1 cellular context compared by ENCODE assay signal in the genomic region with DNA sequence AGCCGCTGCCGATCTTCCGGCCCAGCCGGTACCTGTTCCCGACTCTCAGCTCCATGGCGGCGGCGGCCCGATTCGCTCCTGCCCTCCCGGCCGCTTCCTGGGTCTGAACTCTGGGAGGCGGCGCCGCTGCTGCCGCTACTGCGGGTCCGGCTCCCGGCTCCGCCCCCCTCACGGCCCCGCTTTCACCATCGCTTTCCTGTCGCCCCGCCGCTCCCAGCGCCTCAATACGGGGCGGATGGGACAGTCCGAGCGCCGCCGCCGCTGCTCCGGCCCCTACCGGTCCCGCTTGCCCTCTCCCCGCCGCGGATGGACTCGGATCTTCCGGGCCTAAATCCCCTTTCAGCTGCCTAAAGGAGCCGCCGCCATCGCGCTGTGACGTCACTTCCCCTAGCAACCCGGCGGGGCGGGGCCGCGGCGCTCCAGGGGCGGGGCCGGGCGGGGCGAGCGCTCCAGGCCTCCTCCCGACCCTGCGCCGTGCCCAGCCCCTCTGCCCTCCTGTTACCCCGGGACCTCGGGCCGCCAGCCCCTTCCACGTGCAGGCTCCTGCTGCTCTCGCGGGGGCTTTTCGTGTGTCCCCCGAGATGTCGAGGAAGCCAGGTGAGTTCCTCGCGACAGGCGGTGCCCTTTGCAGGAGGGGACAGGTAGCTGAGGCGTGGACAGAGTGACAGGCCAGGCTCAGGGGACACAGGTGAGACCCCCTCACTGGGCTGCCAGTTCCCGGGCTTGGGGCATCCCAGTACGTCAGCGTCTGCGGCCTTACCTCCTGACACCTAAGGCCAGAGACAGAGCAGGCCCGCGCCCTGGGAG.
TF ChIP-seq lines count a peak whose summit lies in the region.

Gene CSNK1D, minus strand, starts transcription at position 374 of the 807 bp plus-strand sequence. Its CDS starts 319 bp downstream, at position 55.

TF ChIP-seq in H1, 55 proteins besides CTCF, POLR2A, EP300 and RAD21:
- TF ChIP-seq ATF3 (IDR thresholded peaks at IDR 0.05; ENCODE audit: insufficient read depth, low read depth, low read length) (no peak), TEAD4 (IDR thresholded peaks at IDR 0.05; ENCODE audit: low read depth, low read length) (no peak), MAFK (IDR thresholded peaks at IDR 0.05; ENCODE audit: low read depth, low read length) (no peak), SIX5 (IDR thresholded peaks at IDR 0.05; ENCODE audit: low read depth, low read length) (no peak), CHD2 (IDR thresholded peaks at IDR 0.05; ENCODE audit: low read length) (no peak), POU5F1 (IDR thresholded peaks at IDR 0.05; ENCODE audit: low read depth, low read length) (no peak), SIN3A (conservative IDR thresholded peaks at IDR 0.05 in 1 of 2, IDR thresholded peaks at IDR 0.05 in 1 of 2; ENCODE audit: low read depth in 1 of 2, low read length in 2 of 2) (0 out of 4 replicates have a peak, but pooled peaks have one; percentile 25), PHF8 (conservative IDR thresholded peaks at IDR 0.05; ENCODE audit: low read depth, low read length) (peak; percentile 69), TCF12 (IDR thresholded peaks at IDR 0.05; ENCODE audit: low read depth, low read length) (no peak), JUND (IDR thresholded peaks at IDR 0.05; ENCODE audit: low read length) (peak; percentile 41), HDAC6 (IDR thresholded peaks at IDR 0.05; ENCODE audit: low read depth, low read length) (no peak), CTBP2 (IDR thresholded peaks at IDR 0.05; ENCODE audit: borderline replicate concordance, insufficient read depth, insufficient read length, low read length) (no peak), BACH1 (IDR thresholded peaks at IDR 0.05; ENCODE audit: low read length) (no peak), RNF2 (IDR thresholded peaks at IDR 0.05; ENCODE audit: borderline replicate concordance, low read depth, low read length, missing control alignments, poor library complexity, severe bottlenecking) (no peak), HDAC2 (IDR thresholded peaks at IDR 0.05; ENCODE audit: borderline replicate concordance in 1 of 2, low read depth in 2 of 2, low read length in 2 of 2) (no peak), SAP30 (IDR thresholded peaks at IDR 0.05; ENCODE audit: insufficient read depth, insufficient replicate concordance, low read length) (peak; percentile 50), GABPA (IDR thresholded peaks at IDR 0.05; ENCODE audit: borderline replicate concordance, insufficient read depth, low read length) (peak; percentile 74; the same call in 1 of the 2 replicates), TAF1 (IDR thresholded peaks at IDR 0.05; ENCODE audit: low read depth, low read length) (peak; percentile 89), CREB1 (IDR thresholded peaks at IDR 0.05) (peak; percentile 89), SP4 (IDR thresholded peaks at IDR 0.05; ENCODE audit: low read length) (peak; percentile 85; the same call in 1 of the 2 replicates), KDM4A (IDR thresholded peaks at IDR 0.05; ENCODE audit: low read depth, low read length, severe bottlenecking) (peak; percentile 50), TAF7 (optimal IDR thresholded peaks at IDR 0.05; ENCODE audit: borderline replicate concordance, low read depth, low read length) (peak; percentile 80), YY1 (IDR thresholded peaks at IDR 0.05; ENCODE audit: low read depth, low read length) (peak; percentile 91), JUN (IDR thresholded peaks at IDR 0.05; ENCODE audit: low read depth, low read length) (no peak), ASH2L (IDR thresholded peaks at IDR 0.05; ENCODE audit: low read length) (no peak), CHD1 (IDR thresholded peaks at IDR 0.05; ENCODE audit: low read depth, low read length) (no peak), KDM5A (IDR thresholded peaks at IDR 0.05; ENCODE audit: low read length) (no peak), NRF1 (IDR thresholded peaks at IDR 0.05; ENCODE audit: low read depth, low read length) (no peak), MAX (IDR thresholded peaks at IDR 0.05) (peak; percentile 51; the same call in 1 of the 2 replicates), SP2 (IDR thresholded peaks at IDR 0.05; ENCODE audit: low read length) (no peak), ATF2 (IDR thresholded peaks at IDR 0.05; ENCODE audit: low read length) (peak; percentile 56; the same call in 1 of the 2 replicates), POLR2AphosphoS5 (IDR thresholded peaks at IDR 0.05; ENCODE audit: low read depth, low read length) (peak; percentile 39; the same call in 1 of the 2 replicates), TBP (IDR thresholded peaks at IDR 0.05; ENCODE audit: low read depth, low read length) (peak; percentile 58; the same call in 1 of the 2 replicates), FOSL1 (IDR thresholded peaks at IDR 0.05; ENCODE audit: insufficient read depth, low read depth, low read length) (no peak), CBX8 (IDR thresholded peaks at IDR 0.05; ENCODE audit: borderline replicate concordance, low read depth, low read length) (no peak), BCL11A (IDR thresholded peaks at IDR 0.05; ENCODE audit: low read depth in 2 of 2, low read length in 2 of 2) (no peak)
- TF ChIP-seq, protein P1, sequence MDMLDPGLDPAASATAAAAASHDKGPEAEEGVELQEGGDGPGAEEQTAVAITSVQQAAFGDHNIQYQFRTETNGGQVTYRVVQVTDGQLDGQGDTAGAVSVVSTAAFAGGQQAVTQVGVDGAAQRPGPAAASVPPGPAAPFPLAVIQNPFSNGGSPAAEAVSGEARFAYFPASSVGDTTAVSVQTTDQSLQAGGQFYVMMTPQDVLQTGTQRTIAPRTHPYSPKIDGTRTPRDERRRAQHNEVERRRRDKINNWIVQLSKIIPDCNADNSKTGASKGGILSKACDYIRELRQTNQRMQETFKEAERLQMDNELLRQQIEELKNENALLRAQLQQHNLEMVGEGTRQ (IDR thresholded peaks at IDR 0.05; ENCODE audit: low read length) = no peak
- TF ChIP-seq, protein P2, sequence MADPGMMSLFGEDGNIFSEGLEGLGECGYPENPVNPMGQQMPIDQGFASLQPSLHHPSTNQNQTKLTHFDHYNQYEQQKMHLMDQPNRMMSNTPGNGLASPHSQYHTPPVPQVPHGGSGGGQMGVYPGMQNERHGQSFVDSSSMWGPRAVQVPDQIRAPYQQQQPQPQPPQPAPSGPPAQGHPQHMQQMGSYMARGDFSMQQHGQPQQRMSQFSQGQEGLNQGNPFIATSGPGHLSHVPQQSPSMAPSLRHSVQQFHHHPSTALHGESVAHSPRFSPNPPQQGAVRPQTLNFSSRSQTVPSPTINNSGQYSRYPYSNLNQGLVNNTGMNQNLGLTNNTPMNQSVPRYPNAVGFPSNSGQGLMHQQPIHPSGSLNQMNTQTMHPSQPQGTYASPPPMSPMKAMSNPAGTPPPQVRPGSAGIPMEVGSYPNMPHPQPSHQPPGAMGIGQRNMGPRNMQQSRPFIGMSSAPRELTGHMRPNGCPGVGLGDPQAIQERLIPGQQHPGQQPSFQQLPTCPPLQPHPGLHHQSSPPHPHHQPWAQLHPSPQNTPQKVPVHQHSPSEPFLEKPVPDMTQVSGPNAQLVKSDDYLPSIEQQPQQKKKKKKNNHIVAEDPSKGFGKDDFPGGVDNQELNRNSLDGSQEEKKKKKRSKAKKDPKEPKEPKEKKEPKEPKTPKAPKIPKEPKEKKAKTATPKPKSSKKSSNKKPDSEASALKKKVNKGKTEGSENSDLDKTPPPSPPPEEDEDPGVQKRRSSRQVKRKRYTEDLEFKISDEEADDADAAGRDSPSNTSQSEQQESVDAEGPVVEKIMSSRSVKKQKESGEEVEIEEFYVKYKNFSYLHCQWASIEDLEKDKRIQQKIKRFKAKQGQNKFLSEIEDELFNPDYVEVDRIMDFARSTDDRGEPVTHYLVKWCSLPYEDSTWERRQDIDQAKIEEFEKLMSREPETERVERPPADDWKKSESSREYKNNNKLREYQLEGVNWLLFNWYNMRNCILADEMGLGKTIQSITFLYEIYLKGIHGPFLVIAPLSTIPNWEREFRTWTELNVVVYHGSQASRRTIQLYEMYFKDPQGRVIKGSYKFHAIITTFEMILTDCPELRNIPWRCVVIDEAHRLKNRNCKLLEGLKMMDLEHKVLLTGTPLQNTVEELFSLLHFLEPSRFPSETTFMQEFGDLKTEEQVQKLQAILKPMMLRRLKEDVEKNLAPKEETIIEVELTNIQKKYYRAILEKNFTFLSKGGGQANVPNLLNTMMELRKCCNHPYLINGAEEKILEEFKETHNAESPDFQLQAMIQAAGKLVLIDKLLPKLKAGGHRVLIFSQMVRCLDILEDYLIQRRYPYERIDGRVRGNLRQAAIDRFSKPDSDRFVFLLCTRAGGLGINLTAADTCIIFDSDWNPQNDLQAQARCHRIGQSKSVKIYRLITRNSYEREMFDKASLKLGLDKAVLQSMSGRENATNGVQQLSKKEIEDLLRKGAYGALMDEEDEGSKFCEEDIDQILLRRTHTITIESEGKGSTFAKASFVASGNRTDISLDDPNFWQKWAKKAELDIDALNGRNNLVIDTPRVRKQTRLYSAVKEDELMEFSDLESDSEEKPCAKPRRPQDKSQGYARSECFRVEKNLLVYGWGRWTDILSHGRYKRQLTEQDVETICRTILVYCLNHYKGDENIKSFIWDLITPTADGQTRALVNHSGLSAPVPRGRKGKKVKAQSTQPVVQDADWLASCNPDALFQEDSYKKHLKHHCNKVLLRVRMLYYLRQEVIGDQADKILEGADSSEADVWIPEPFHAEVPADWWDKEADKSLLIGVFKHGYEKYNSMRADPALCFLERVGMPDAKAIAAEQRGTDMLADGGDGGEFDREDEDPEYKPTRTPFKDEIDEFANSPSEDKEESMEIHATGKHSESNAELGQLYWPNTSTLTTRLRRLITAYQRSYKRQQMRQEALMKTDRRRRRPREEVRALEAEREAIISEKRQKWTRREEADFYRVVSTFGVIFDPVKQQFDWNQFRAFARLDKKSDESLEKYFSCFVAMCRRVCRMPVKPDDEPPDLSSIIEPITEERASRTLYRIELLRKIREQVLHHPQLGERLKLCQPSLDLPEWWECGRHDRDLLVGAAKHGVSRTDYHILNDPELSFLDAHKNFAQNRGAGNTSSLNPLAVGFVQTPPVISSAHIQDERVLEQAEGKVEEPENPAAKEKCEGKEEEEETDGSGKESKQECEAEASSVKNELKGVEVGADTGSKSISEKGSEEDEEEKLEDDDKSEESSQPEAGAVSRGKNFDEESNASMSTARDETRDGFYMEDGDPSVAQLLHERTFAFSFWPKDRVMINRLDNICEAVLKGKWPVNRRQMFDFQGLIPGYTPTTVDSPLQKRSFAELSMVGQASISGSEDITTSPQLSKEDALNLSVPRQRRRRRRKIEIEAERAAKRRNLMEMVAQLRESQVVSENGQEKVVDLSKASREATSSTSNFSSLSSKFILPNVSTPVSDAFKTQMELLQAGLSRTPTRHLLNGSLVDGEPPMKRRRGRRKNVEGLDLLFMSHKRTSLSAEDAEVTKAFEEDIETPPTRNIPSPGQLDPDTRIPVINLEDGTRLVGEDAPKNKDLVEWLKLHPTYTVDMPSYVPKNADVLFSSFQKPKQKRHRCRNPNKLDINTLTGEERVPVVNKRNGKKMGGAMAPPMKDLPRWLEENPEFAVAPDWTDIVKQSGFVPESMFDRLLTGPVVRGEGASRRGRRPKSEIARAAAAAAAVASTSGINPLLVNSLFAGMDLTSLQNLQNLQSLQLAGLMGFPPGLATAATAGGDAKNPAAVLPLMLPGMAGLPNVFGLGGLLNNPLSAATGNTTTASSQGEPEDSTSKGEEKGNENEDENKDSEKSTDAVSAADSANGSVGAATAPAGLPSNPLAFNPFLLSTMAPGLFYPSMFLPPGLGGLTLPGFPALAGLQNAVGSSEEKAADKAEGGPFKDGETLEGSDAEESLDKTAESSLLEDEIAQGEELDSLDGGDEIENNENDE (IDR thresholded peaks at IDR 0.05; ENCODE audit: insufficient replicate concordance, low read length) = no peak
- TF ChIP-seq, protein P3, sequence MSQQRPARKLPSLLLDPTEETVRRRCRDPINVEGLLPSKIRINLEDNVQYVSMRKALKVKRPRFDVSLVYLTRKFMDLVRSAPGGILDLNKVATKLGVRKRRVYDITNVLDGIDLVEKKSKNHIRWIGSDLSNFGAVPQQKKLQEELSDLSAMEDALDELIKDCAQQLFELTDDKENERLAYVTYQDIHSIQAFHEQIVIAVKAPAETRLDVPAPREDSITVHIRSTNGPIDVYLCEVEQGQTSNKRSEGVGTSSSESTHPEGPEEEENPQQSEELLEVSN (IDR thresholded peaks at IDR 0.05) = peak; percentile 41; the same call in 1 of the 2 replicates
